ENCODE assay signal across 11 cellular contexts in genomic region chr10:125262920-125263319, GRCh38.
DNase-seq lines count a peak whose midpoint lies in the region; ATAC-seq and TF ChIP-seq lines count a peak whose summit lies in the region.
"Had no signal": no experiment of that assay in that cellular context is flagged by ENCODE, and none has a peak within 500 bp of the region (broad histone marks: within the 10 kb centered on the region; RNA-seq: fewer than 3 reads in every experiment).

No MANE protein-coding gene starts in this region.

- H4K20me1 ChIP-seq in HCT116 (ENCODE audit: insufficient read depth): no peaks in the 10 kb centered on the region
- H4K20me1 ChIP-seq in PC-3 (ENCODE audit: low read length): no peaks in the 10 kb centered on the region

- CTCF ChIA-PET in HCT116 (lab: Charles Lee) (no interaction called here), PC-3 (lab: Charles Lee) (no interaction called here), T-cell (lab: Charles Lee) (no interaction called here)

- H3K27ac ChIP-seq in HCT116 (ENCODE audit: low read depth, low read length) (no peak overlapping the region), PC-3 (ENCODE audit: low read length) (peak overlapping the region; percentile 44), epithelial cell of prostate (peak overlapping the region; percentile 80)

- POLR2A ChIA-PET in HCT116 (lab: Charles Lee) (no interaction called here), PC-3 (lab: Charles Lee; ENCODE audit: unreplicated experiment) (no interaction called here), T-cell (lab: Charles Lee) (no interaction called here)

- ATAC-seq in HCT116: no peak
- ATAC-seq in PC-3: no peak
- ATAC-seq in T-cell (replicated peaks in 1 of 4): no peak
- ATAC-seq: CD8-positive, alpha-beta T cell had no signal

- BruUV-seq in HCT116 (replicated peaks; lab: Mats Ljungman, UMichigan) (no TSS peak), PC-3 (replicated peaks; lab: Mats Ljungman, UMichigan) (no TSS peak)

- H3K4me2 ChIP-seq in HCT116 (ENCODE audit: low read length): peak overlapping the region; percentile 58
- H3K4me2 ChIP-seq in PC-3 (ENCODE audit: low read length): peak overlapping the region; percentile 70

- TF ChIP-seq RAD21 in HCT116 (IDR thresholded peaks at IDR 0.05; ENCODE audit: low read depth): no peak

- H3K9ac ChIP-seq in HCT116 (ENCODE audit: low read length) (peak overlapping the region; percentile 26; the same call in 1 of the 2 replicates), PC-3 (ENCODE audit: low read length) (no peak overlapping the region)

- TF ChIP-seq POLR2A in HCT116 (IDR thresholded peaks at IDR 0.05; ENCODE audit: borderline replicate concordance, extremely low read depth, insufficient read depth, insufficient read length): no peak

- RAD21 ChIA-PET in HCT116 (lab: Charles Lee; ENCODE audit: low non-redundant PET in 1 of 2, low total read pairs in 2 of 2, uncharacterized antibody in 2 of 2, unreplicated experiment in 2 of 2): no interaction called here

- H3K9me2 ChIP-seq in HCT116 (ENCODE audit: insufficient read depth) (no peaks in the 10 kb centered on the region), PC-3 (replicated peaks; ENCODE audit: low read length) (no peaks in the 10 kb centered on the region)

- no peaks in the 10 kb centered on the region for H3K27me3 ChIP-seq in HCT116 (ENCODE audit: insufficient read depth, low read length)
- no peaks in the 10 kb centered on the region for H3K27me3 ChIP-seq in PC-3 (ENCODE audit: low read length)

- no peaks in the 10 kb centered on the region for H3K36me3 Mint-ChIP-seq in osteocyte (ENCODE audit: unreplicated experiment)
- no peaks in the 10 kb centered on the region for H3K36me3 Mint-ChIP-seq in T-cell
- H3K36me3 Mint-ChIP-seq: CD14-positive monocyte; CD8-positive, alpha-beta T cell had no signal

- no peak for TF ChIP-seq CTCF in HCT116 (IDR thresholded peaks at IDR 0.05 in 2 of 3, conservative IDR thresholded peaks at IDR 0.05 in 1 of 3; ENCODE audit: borderline replicate concordance in 1 of 3, insufficient read depth in 1 of 3, low read depth in 2 of 3, low read length in 2 of 3)
- no peak for TF ChIP-seq CTCF in PC-3 (conservative IDR thresholded peaks at IDR 0.05; ENCODE audit: low read depth, low read length)
- no peak for TF ChIP-seq CTCF in osteocyte (IDR thresholded peaks at IDR 0.05)

- DNase-seq in HCT116 (ENCODE audit: low read depth, low spot score): no peak
- no peak for DNase-seq in PC-3
- no peak for DNase-seq in epithelial cell of prostate (ENCODE audit: low read depth, low spot score)
- peak; percentile 38 for DNase-seq in osteocyte (ENCODE audit: extremely low spot score, unreplicated experiment)
- no peak for DNase-seq in T-cell
- no peak for DNase-seq in SIG-M5 treated with dmso at 0.1 percent for 504 hours (lab: John Stamatoyannopoulos, UW; ENCODE audit: unreplicated experiment)
- DNase-seq in posterior cingulate gyrus: no peak
- DNase-seq: CD8-positive, alpha-beta T cell; COR-L47; HCEC 1CT had no signal

- H3K27ac Mint-ChIP-seq in osteocyte (ENCODE audit: unreplicated experiment) (no peak overlapping the region), T-cell (no peak overlapping the region)
- H3K27ac Mint-ChIP-seq: CD14-positive monocyte; CD8-positive, alpha-beta T cell had no signal

- H3K36me3 ChIP-seq in HCT116 (ENCODE audit: control insufficient read depth in 1 of 2, insufficient read depth in 2 of 2, low read length in 2 of 2): no peaks in the 10 kb centered on the region
- H3K36me3 ChIP-seq in PC-3 (ENCODE audit: low read depth, low read length): no peaks in the 10 kb centered on the region

- intact Hi-C loops in HCT116 (cut with micrococcal nuclease) (no loop called here), PC-3 (cut with micrococcal nuclease) (no loop called here), posterior cingulate gyrus (cut with DNase I) (no loop called here)

- H3K4me3 ChIP-seq in HCT116 (replicated peaks in 1 of 2; ENCODE audit: low read depth in 1 of 2, low read length in 2 of 2): no peak overlapping the region
- H3K4me3 ChIP-seq in PC-3 (ENCODE audit: low read length): peak overlapping the region; percentile 41; the same call in 1 of the 2 replicates

- H3K4me1 ChIP-seq in HCT116 (ENCODE audit: control insufficient read depth in 1 of 2, insufficient read depth in 2 of 2, low read length in 2 of 2): peaks cover 20 to 42% of the 10 kb centered on the region in 2 experiments
- H3K4me1 ChIP-seq in PC-3 (ENCODE audit: insufficient read depth, low read length): peaks cover 34% of the 10 kb centered on the region

- H3K9me3 Mint-ChIP-seq in osteocyte (ENCODE audit: unreplicated experiment) (no peaks in the 10 kb centered on the region), T-cell (peaks cover 0 to 6% (median 4%) of the 10 kb centered on the region in 3 donors)
- H3K9me3 Mint-ChIP-seq: CD8-positive, alpha-beta T cell had no signal

- H3K4me3 Mint-ChIP-seq in osteocyte (ENCODE audit: unreplicated experiment) (no peak overlapping the region), T-cell (no peak overlapping the region)
- H3K4me3 Mint-ChIP-seq: CD14-positive monocyte; CD8-positive, alpha-beta T cell had no signal

- H3K9me3 ChIP-seq in HCT116 (ENCODE audit: control insufficient read depth in 1 of 2, insufficient read depth in 1 of 2, low read depth in 1 of 2, low read length in 2 of 2) (no peaks in the 10 kb centered on the region), PC-3 (ENCODE audit: low read length) (no peaks in the 10 kb centered on the region)

- H3K27me3 Mint-ChIP-seq in osteocyte (ENCODE audit: unreplicated experiment): peaks cover 3% of the 10 kb centered on the region
- H3K27me3 Mint-ChIP-seq in T-cell: peaks cover 0 to 4% of the 10 kb centered on the region in 2 donors

- H3K79me2 ChIP-seq in HCT116 (ENCODE audit: insufficient read depth, low read length): no peaks in the 10 kb centered on the region
- H3K79me2 ChIP-seq in PC-3 (ENCODE audit: low read length): no peaks in the 10 kb centered on the region

- H3K4me1 Mint-ChIP-seq in osteocyte (ENCODE audit: unreplicated experiment) (no peaks in the 10 kb centered on the region), T-cell (no peaks in the 10 kb centered on the region)
- H3K4me1 Mint-ChIP-seq: CD14-positive monocyte had no signal

- no peak overlapping the region for H2AFZ ChIP-seq in HCT116 (ENCODE audit: low read depth, low read length, poor library complexity, severe bottlenecking)
- peak overlapping the region; percentile 44; the same call in 1 of the 2 replicates for H2AFZ ChIP-seq in PC-3 (ENCODE audit: low read length)

- no peaks in the 10 kb centered on the region for H3F3A ChIP-seq in PC-3 (ENCODE audit: low read length, unreplicated experiment)

TF ChIP-seq in HCT116, 20 proteins besides CTCF, POLR2A, EP300 and RAD21:
- TF ChIP-seq SRF (IDR thresholded peaks at IDR 0.05; ENCODE audit: low read depth) (no peak), EZH2 (IDR thresholded peaks at IDR 0.05) (no peak), SP1 (IDR thresholded peaks at IDR 0.05; ENCODE audit: low read depth) (no peak)
